In genomic region chr15:78811124-78811824, GRCh38 we compare ENCODE assay signal across 8 cellular contexts. TPM values are rescaled to one million over a fixed set of nuclear protein-coding genes. Genes with fewer than 3 reads are reported as not detected.
DNase-seq lines count a peak whose midpoint lies in the region; ATAC-seq and TF ChIP-seq lines count a peak whose summit lies in the region.

A gene with protein sequence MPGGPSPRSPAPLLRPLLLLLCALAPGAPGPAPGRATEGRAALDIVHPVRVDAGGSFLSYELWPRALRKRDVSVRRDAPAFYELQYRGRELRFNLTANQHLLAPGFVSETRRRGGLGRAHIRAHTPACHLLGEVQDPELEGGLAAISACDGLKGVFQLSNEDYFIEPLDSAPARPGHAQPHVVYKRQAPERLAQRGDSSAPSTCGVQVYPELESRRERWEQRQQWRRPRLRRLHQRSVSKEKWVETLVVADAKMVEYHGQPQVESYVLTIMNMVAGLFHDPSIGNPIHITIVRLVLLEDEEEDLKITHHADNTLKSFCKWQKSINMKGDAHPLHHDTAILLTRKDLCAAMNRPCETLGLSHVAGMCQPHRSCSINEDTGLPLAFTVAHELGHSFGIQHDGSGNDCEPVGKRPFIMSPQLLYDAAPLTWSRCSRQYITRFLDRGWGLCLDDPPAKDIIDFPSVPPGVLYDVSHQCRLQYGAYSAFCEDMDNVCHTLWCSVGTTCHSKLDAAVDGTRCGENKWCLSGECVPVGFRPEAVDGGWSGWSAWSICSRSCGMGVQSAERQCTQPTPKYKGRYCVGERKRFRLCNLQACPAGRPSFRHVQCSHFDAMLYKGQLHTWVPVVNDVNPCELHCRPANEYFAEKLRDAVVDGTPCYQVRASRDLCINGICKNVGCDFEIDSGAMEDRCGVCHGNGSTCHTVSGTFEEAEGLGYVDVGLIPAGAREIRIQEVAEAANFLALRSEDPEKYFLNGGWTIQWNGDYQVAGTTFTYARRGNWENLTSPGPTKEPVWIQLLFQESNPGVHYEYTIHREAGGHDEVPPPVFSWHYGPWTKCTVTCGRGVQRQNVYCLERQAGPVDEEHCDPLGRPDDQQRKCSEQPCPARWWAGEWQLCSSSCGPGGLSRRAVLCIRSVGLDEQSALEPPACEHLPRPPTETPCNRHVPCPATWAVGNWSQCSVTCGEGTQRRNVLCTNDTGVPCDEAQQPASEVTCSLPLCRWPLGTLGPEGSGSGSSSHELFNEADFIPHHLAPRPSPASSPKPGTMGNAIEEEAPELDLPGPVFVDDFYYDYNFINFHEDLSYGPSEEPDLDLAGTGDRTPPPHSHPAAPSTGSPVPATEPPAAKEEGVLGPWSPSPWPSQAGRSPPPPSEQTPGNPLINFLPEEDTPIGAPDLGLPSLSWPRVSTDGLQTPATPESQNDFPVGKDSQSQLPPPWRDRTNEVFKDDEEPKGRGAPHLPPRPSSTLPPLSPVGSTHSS (N-terminal part only) (minus strand): TSS chr15:78811464. CDS start chr15:78811220, 244 bp downstream.

- no peaks in the 10 kb centered on the region for H3K9me2 ChIP-seq in OCI-LY1 (ENCODE audit: low read depth, low read length)

- ATAC-seq in activated T-helper 17 cell treated with anti-CD3 and anti-CD28 coated beads, Interleukin-2, amount 50 U/mL, for 72 hours (replicated peaks): peak; percentile 89
- ATAC-seq in naive thymus-derived CD4-positive, alpha-beta T cell: peak; percentile 82
- ATAC-seq in HG03565 (IDR thresholded peaks at IDR 0.05; ENCODE audit: unreplicated experiment): no peak

- H3F3A ChIP-seq in OCI-LY1 (ENCODE audit: insufficient read depth, low read length): 0 out of 2 replicates have a peak, but pooled peaks cover 4% of the 10 kb centered on the region

- TF ChIP-seq CTCF in OCI-LY1 (IDR thresholded peaks at IDR 0.05; ENCODE audit: low read length): peak; percentile 73

- intact Hi-C loops in naive thymus-derived CD4-positive, alpha-beta T cell (cut with micrococcal nuclease): loop anchor here in 1 of 2 donors (1.0 kb wide), 1 partner anchor 50 kb away; no protein-coding TSS in a partner anchor

- H3K27me3 ChIP-seq in OCI-LY1 (ENCODE audit: insufficient read depth, low read length) (peaks cover 18% of the 10 kb centered on the region), stomach smooth muscle (ENCODE audit: control insufficient read depth in 1 of 2, insufficient read depth in 2 of 2, low read length in 2 of 2) (no peaks in the 10 kb centered on the region)
- H3K27me3 ChIP-seq in naive thymus-derived CD4-positive, alpha-beta T cell (ENCODE audit: control insufficient read depth in 2 of 2, insufficient read depth in 2 of 2, low read length in 2 of 2): peaks cover 0 to 3% of the 10 kb centered on the region in 2 donors

- CTCF ChIA-PET in HEK293T (lab: Yijun Ruan, JAX): interaction anchor here (0.5 to 2.2 kb wide), 8 partner anchors 10 to 1227 kb away, joined by 3 to 9 read pairs (median 5); no protein-coding TSS in a partner anchor
- CTCF ChIA-PET in naive thymus-derived CD4-positive, alpha-beta T cell (lab: Charles Lee): interaction anchor here (0.6 kb wide), 1 partner anchor 46 kb away, joined by 3 read pairs; no protein-coding TSS in a partner anchor

- H3K9ac ChIP-seq in OCI-LY1 (ENCODE audit: low read length) (peak within 1 kb of the TSS; percentile 60), stomach smooth muscle (ENCODE audit: low read length in 2 of 2) (peak within 1 kb of the TSS; percentile 80 to 82)

- peak within 1 kb of the TSS; percentile 90 for H3K4me2 ChIP-seq in OCI-LY1 (ENCODE audit: low read length)

- H4K20me1 ChIP-seq in OCI-LY1 (ENCODE audit: insufficient read depth, low read length): no peaks in the 10 kb centered on the region

- no peaks in the 10 kb centered on the region for H3K9me3 Mint-ChIP-seq in activated T-helper 17 cell treated with anti-CD3 and anti-CD28 coated beads, Interleukin-2, amount 50 U/mL, for 72 hours
- peaks cover 0 to 14% (median 2%) of the 10 kb centered on the region in 11 donors for H3K9me3 Mint-ChIP-seq in naive thymus-derived CD4-positive, alpha-beta T cell

- no peaks in the 10 kb centered on the region for H3K36me3 ChIP-seq in OCI-LY1 (ENCODE audit: insufficient read depth, low read length)
- no peaks in the 10 kb centered on the region for H3K36me3 ChIP-seq in naive thymus-derived CD4-positive, alpha-beta T cell (ENCODE audit: control insufficient read depth in 2 of 3, insufficient read depth in 3 of 3, low read length in 3 of 3)
- no peaks in the 10 kb centered on the region for H3K36me3 ChIP-seq in stomach smooth muscle (ENCODE audit: control insufficient read depth in 2 of 2, insufficient read depth in 2 of 2, low read length in 2 of 2)

- POLR2A ChIA-PET in HEK293T (lab: Yijun Ruan, JAX): interaction anchor here (1.6 to 2.0 kb wide), 2 partner anchors 62 to 512 kb away, joined by 6 to 11 read pairs; partner anchors contain the start of genes MORF4L1 and SKIC8
- POLR2A ChIA-PET in naive thymus-derived CD4-positive, alpha-beta T cell (lab: Charles Lee): interaction anchor here (0.6 kb wide), 1 partner anchor 94 kb away, joined by 6 read pairs; no protein-coding TSS in a partner anchor

- DNase-seq in HEK293T (ENCODE audit: extremely low spot score) (peak; percentile 92), fibroblast of peridontal ligament (ENCODE audit: extremely low read depth) (peak; percentile 61)
- DNase-seq in naive thymus-derived CD4-positive, alpha-beta T cell: peak in 8 of 9 donors; percentile 16 to 69 (median 31)

- peaks cover 31% of the 10 kb centered on the region for H3K27me3 Mint-ChIP-seq in activated T-helper 17 cell treated with anti-CD3 and anti-CD28 coated beads, Interleukin-2, amount 50 U/mL, for 72 hours
- H3K27me3 Mint-ChIP-seq in naive thymus-derived CD4-positive, alpha-beta T cell: peaks cover 38 to 51% (median 50%) of the 10 kb centered on the region in 5 donors

- H3K4me3 ChIP-seq in GM08714 (ENCODE audit: low read length) (peak within 1 kb of the TSS; percentile 56; the same call in 1 of the 2 replicates), OCI-LY1 (ENCODE audit: low read depth, low read length, poor library complexity, severe bottlenecking) (peak within 1 kb of the TSS; percentile 58), stomach smooth muscle (ENCODE audit: low read length in 2 of 2) (peak within 1 kb of the TSS; percentile 65 to 80)
- H3K4me3 ChIP-seq in naive thymus-derived CD4-positive, alpha-beta T cell (ENCODE audit: low read length): peak within 1 kb of the TSS; percentile 37

- H3K4me1 ChIP-seq in OCI-LY1 (ENCODE audit: insufficient read depth, low read length, severe bottlenecking): peaks cover 16% of the 10 kb centered on the region
- H3K4me1 ChIP-seq in naive thymus-derived CD4-positive, alpha-beta T cell (ENCODE audit: control insufficient read depth in 2 of 2, insufficient read depth in 2 of 2, low read length in 2 of 2): no peaks in the 10 kb centered on the region
- peaks cover 19% of the 10 kb centered on the region for H3K4me1 ChIP-seq in stomach smooth muscle (ENCODE audit: control insufficient read depth, insufficient read depth, low read length)

- no peak within 1 kb of the TSS for H2AFZ ChIP-seq in OCI-LY1 (ENCODE audit: low read length)

- H3K4me1 Mint-ChIP-seq in activated T-helper 17 cell treated with anti-CD3 and anti-CD28 coated beads, Interleukin-2, amount 50 U/mL, for 72 hours: peaks cover 5% of the 10 kb centered on the region
- H3K4me1 Mint-ChIP-seq in naive thymus-derived CD4-positive, alpha-beta T cell: peaks cover 8 to 16% (median 14%) of the 10 kb centered on the region in 7 donors

- H3K27ac ChIP-seq in OCI-LY1 (ENCODE audit: low read depth, low read length, poor library complexity, severe bottlenecking) (no peak within 1 kb of the TSS), stomach smooth muscle (ENCODE audit: low read length) (peak within 1 kb of the TSS; percentile 62)
- no peak within 1 kb of the TSS for H3K27ac ChIP-seq in naive thymus-derived CD4-positive, alpha-beta T cell (ENCODE audit: low read depth, low read length)

- H3K9me3 ChIP-seq in OCI-LY1 (ENCODE audit: low read length) (no peaks in the 10 kb centered on the region), stomach smooth muscle (ENCODE audit: control insufficient read depth in 2 of 2, low read length in 2 of 2) (peaks cover 0 to 4% of the 10 kb centered on the region in 2 donors)
- H3K9me3 ChIP-seq in naive thymus-derived CD4-positive, alpha-beta T cell (ENCODE audit: control insufficient read depth in 2 of 3, low read length in 3 of 3): no peaks in the 10 kb centered on the region

- H3K27ac Mint-ChIP-seq in activated T-helper 17 cell treated with anti-CD3 and anti-CD28 coated beads, Interleukin-2, amount 50 U/mL, for 72 hours: peak within 1 kb of the TSS; percentile 18
- H3K27ac Mint-ChIP-seq in naive thymus-derived CD4-positive, alpha-beta T cell: peak within 1 kb of the TSS in 3 of 9 donors; percentile 22 to 53 (median 32)

- H3K79me2 ChIP-seq in OCI-LY1 (ENCODE audit: insufficient read depth, low read length): no peaks in the 10 kb centered on the region

- peaks cover 11% of the 10 kb centered on the region for H3K36me3 Mint-ChIP-seq in activated T-helper 17 cell treated with anti-CD3 and anti-CD28 coated beads, Interleukin-2, amount 50 U/mL, for 72 hours (ENCODE audit: low read depth)
- H3K36me3 Mint-ChIP-seq in naive thymus-derived CD4-positive, alpha-beta T cell: peaks cover 0 to 7% (median 5%) of the 10 kb centered on the region in 5 donors

- peak within 1 kb of the TSS; percentile 68 for H3K4me3 Mint-ChIP-seq in activated T-helper 17 cell treated with anti-CD3 and anti-CD28 coated beads, Interleukin-2, amount 50 U/mL, for 72 hours
- H3K4me3 Mint-ChIP-seq in naive thymus-derived CD4-positive, alpha-beta T cell: peak within 1 kb of the TSS; percentile 77 to 88 (median 84)

TF ChIP-seq in HEK293T, 16 proteins besides CTCF, POLR2A, EP300 and RAD21:
- TF ChIP-seq NFRKB (IDR thresholded peaks at IDR 0.05) (no peak), L3MBTL2 (conservative IDR thresholded peaks at IDR 0.05) (peak; percentile 61; the same call in 1 of the 2 replicates), FOXM1 (IDR thresholded peaks at IDR 0.05; ENCODE audit: borderline replicate concordance) (0 out of 2 replicates have a peak, but pooled peaks have one; percentile 27)

RNA-seq across cellular contexts. Expression of the gene that starts here (rescaled TPM):
- 1 to 10 TPM; 1.2 to 4.4 TPM for total RNA-seq in activated T-helper 17 cell treated with anti-CD3 and anti-CD28 coated beads, Interleukin-2, amount 50 U/mL, for 72 hours
- 1 to 10 TPM in 1 of 5 experiments, not detected in 4; 1.5 TPM for total RNA-seq in naive thymus-derived CD4-positive, alpha-beta T cell
- not detected for polyA plus RNA-seq in naive thymus-derived CD4-positive, alpha-beta T cell

Comparison
In these comparisons a context has a peak if more than half of its experiments do, and no peak if none do; other contexts are left out.
1. DNase-seq: peak in every context shown above with its lines; median percentile 92 in HEK293T; 61 in fibroblast of peridontal ligament; 31 in naive thymus-derived CD4-positive, alpha-beta T cell.